Comparison of ENCODE assay signal across 22 cellular contexts in the genomic region with DNA sequence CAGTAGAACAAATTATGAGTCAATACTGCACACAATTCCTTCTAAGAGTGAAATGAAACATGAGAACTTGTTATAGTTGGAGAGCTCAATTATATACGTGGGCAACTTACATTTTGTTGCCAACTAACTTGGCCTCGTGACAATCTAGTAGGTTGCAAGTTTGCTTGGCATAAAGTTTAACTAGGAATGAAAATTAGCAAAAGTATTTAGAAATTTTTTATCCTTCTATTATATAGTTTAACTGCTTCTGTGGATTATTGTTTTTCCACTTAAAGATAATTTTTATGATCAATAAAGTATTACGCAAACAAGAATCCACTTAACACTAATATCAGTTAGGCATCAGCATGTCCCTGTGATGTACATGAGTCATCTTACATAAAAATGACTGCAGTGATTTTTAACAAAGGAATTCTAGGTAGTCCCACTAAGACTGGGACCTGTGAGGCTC.
DNase-seq lines count a peak whose midpoint lies in the region; ATAC-seq and TF ChIP-seq lines count a peak whose summit lies in the region.
"Had no signal": no experiment of that assay in that cellular context is flagged by ENCODE, and none has a peak within 500 bp of the region (broad histone marks: within the 10 kb centered on the region; RNA-seq: fewer than 3 reads in every experiment).

No MANE protein-coding gene starts in this region.

- H3K27me3 ChIP-seq in RWPE2 (ENCODE audit: insufficient read depth, poor library complexity, severe bottlenecking): no peaks in the 10 kb centered on the region
- H3K27me3 ChIP-seq: BLaER1, heart left ventricle had no signal

- peak; percentile 71 for ATAC-seq in RWPE2 (ENCODE audit: low read depth)
- ATAC-seq: effector memory CD8-positive, alpha-beta T cell; heart left ventricle; mucosa of descending colon; psoas muscle had no signal

- H3K36me3 ChIP-seq in RWPE2 (ENCODE audit: low read depth): no peaks in the 10 kb centered on the region
- H3K36me3 ChIP-seq: BLaER1, heart left ventricle had no signal

- peaks cover 14% of the 10 kb centered on the region for H3K4me1 ChIP-seq in RWPE2 (ENCODE audit: insufficient read depth, poor library complexity, severe bottlenecking)
- H3K4me1 ChIP-seq: heart left ventricle, psoas muscle had no signal

- TF ChIP-seq CTCF in RWPE2 (IDR thresholded peaks at IDR 0.05; ENCODE audit: poor library complexity, severe bottlenecking): no peak

- DNase-seq in NCI-H2029 treated with DMSO at 0.1 percent for 48 hours (lab: John Stamatoyannopoulos, UW) (peak; percentile 3), NCI-H2029 (lab: John Stamatoyannopoulos, UW) (no peak), NCI-H1105 (lab: John Stamatoyannopoulos, UW) (peak; percentile 35), RWPE2 (ENCODE audit: low spot score) (no peak), putamen (ENCODE audit: low spot score) (peak; percentile 13), OCI-M2 (lab: John Stamatoyannopoulos, UW; ENCODE audit: unreplicated experiment) (no peak), COLO668 (lab: John Stamatoyannopoulos, UW; ENCODE audit: unreplicated experiment) (no peak), GOT3 (lab: John Stamatoyannopoulos, UW) (no peak)
- DNase-seq: activated naive CD4-positive, alpha-beta T cell; effector memory CD8-positive, alpha-beta T cell; heart left ventricle; immature natural killer cell; KBM-7; mucosa of descending colon; NCI-H1048; NCI-H524; psoas muscle; SIG-M5; stimulated activated CD4-positive, alpha-beta T cell treated with anti-CD3 and anti-CD28 coated beads, Interleukin-4, amount 100 ng/mL, for 4 hours; T-helper 1 cell had no signal

- no peak overlapping the region for H3K27ac ChIP-seq in RWPE2 (ENCODE audit: poor library complexity, severe bottlenecking)
- H3K27ac ChIP-seq: BLaER1, heart left ventricle, psoas muscle, VCaP had no signal

- H3K4me3 ChIP-seq in RWPE2 (ENCODE audit: severe bottlenecking): no peak overlapping the region
- H3K4me3 ChIP-seq: BLaER1, heart left ventricle, mucosa of descending colon, psoas muscle had no signal

- no peaks in the 10 kb centered on the region for H3K9me3 ChIP-seq in RWPE2 (ENCODE audit: severe bottlenecking)
- H3K9me3 ChIP-seq: BLaER1, heart left ventricle, mucosa of descending colon, psoas muscle had no signal

Comparison
In these comparisons a context has a peak if more than half of its experiments do, and no peak if none do; other contexts are left out.
1. DNase-seq: peak in NCI-H2029 treated with DMSO at 0.1 percent for 48 hours (single experiment), NCI-H1105 (single experiment) and putamen (single experiment); none in NCI-H2029 (single experiment), RWPE2 (single experiment), OCI-M2 (single experiment), COLO668 (single experiment) and GOT3 (single experiment).